In the genomic region with DNA sequence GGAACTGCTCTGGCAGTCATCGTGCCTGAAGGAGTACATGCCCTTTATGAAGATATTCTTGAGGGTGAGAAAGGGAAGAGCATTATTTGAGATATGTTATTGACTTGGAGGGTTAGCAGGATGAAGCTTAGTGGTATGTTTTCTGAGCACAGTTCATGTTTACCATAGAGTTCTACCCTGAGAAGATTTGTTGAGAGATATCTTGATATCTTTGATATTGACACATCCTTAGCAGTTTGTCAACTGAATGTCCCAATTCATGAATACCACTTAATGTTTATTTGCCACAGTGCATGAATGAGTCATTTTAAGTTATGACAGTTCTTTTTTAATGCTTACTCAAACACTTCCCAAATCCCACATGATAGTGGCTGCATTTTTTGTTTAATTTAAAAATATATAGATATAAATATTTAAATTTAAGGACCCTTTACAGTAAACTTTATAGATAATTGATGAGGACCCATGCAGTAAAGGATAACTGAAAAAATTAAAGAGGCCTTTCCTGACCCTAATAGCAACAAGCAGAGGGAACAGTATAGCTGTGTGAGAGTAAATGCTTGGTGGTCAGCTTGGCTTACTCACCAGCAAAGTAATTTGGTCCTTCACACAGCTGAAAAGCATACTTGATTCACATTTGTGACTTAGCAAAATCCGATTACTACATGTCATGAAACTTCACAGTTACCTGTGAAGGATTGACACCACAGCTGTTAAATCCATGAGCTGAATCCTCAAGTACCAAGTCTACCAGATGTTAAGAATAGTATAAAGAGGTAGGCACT, we compare ENCODE assay signal across 15 cellular contexts. TPM values are rescaled to one million over a fixed set of nuclear protein-coding genes. Genes with fewer than 3 reads are reported as not detected.
DNase-seq lines count a peak whose midpoint lies in the region; ATAC-seq and TF ChIP-seq lines count a peak whose summit lies in the region.
"Had no signal": no experiment of that assay in that cellular context is flagged by ENCODE, and none has a peak within 500 bp of the region (broad histone marks: within the 10 kb centered on the region; RNA-seq: fewer than 3 reads in every experiment).

No MANE protein-coding gene starts in this region.

- peaks cover 37% of the 10 kb centered on the region for H3K79me2 ChIP-seq in smooth muscle cell (ENCODE audit: low read depth)

- H3K27ac ChIP-seq in SJSA1 = peak overlapping the region; percentile 46
- H3K27ac ChIP-seq in smooth muscle cell (ENCODE audit: low read depth) = peak overlapping the region; percentile 14
- no peak overlapping the region for H3K27ac ChIP-seq in ovary
- H3K27ac ChIP-seq: epithelial cell of prostate, PC-9 had no signal

- TF ChIP-seq POLR2A in ovary (IDR thresholded peaks at IDR 0.05) = no peak

- no peak overlapping the region for H3K4me2 ChIP-seq in smooth muscle cell
- H3K4me2 ChIP-seq: PC-9 had no signal

- no peak overlapping the region for H3K9ac ChIP-seq in smooth muscle cell (ENCODE audit: low read depth)

- no peak overlapping the region for H2AFZ ChIP-seq in smooth muscle cell (ENCODE audit: low read depth)
- H2AFZ ChIP-seq: PC-9 had no signal

- H3K36me3 ChIP-seq in SJSA1 (peaks cover 24% of the 10 kb centered on the region), smooth muscle cell (ENCODE audit: low read depth) (peaks cover 4% of the 10 kb centered on the region), ovary (no peaks in the 10 kb centered on the region)

- 97% methylated on average over 2 of the region's 2 CpGs for WGBS in smooth muscle cell (ENCODE audit: low lambda C conversion rate)
- 92 to 97% (median 94%) methylated on average over 2 of the region's 2 CpGs for WGBS in ovary, 3 donors

- H3K9me3 ChIP-seq in SJSA1 (replicated peaks) = no peaks in the 10 kb centered on the region
- H3K9me3 ChIP-seq in smooth muscle cell (replicated peaks; ENCODE audit: low read depth) = no peaks in the 10 kb centered on the region
- no peaks in the 10 kb centered on the region for H3K9me3 ChIP-seq in ovary

- H3K4me3 ChIP-seq in SJSA1 (no peak overlapping the region), smooth muscle cell (no peak overlapping the region), ovary (no peak overlapping the region)
- H3K4me3 ChIP-seq: PC-9 had no signal

- H3F3A ChIP-seq in smooth muscle cell (ENCODE audit: low read depth) = no peaks in the 10 kb centered on the region

- no peak for TF ChIP-seq EP300 in ovary (IDR thresholded peaks at IDR 0.05)

- H4K20me1 ChIP-seq in smooth muscle cell (ENCODE audit: low read depth) = peaks cover 77% of the 10 kb centered on the region

- intact Hi-C loops in ovary (cut with DNase I) = no loop called here
- intact Hi-C loops in head of caudate nucleus (cut with DNase I) = no loop called here

- peak; percentile 6 for DNase-seq in GM03348 (ENCODE audit: low spot score)
- DNase-seq in SJSA1 (ENCODE audit: low read depth in 1 of 2, low spot score in 2 of 2) = peak in 1 of 2 experiments; percentile 9
- peak; percentile 7 for DNase-seq in fibroblast of gingiva (ENCODE audit: low read depth)
- DNase-seq in smooth muscle cell (lab: John Stamatoyannopoulos, UW; ENCODE audit: unreplicated experiment) = no peak
- no peak for DNase-seq in ovary
- no peak for DNase-seq in head of caudate nucleus
- no peak for DNase-seq in activated CD8-positive, alpha-beta memory T cell treated with anti-CD3 and anti-CD28 coated beads for 24 hours
- DNase-seq: activated CD4-positive, alpha-beta T cell treated with anti-CD3 and anti-CD28 coated beads, Interleukin-2, amount 10 ng/mL, durations not matched to agents 7 days and 5 days; NCI-H2029; NCI-H226; SHP77 treated with DMSO at 0.1 percent for 48 hours had no signal

- no peak for ATAC-seq in HG02938 (IDR thresholded peaks at IDR 0.05; ENCODE audit: unreplicated experiment)
- ATAC-seq: left lobe of liver had no signal

- H3K27me3 ChIP-seq in SJSA1 (replicated peaks) (no peaks in the 10 kb centered on the region), smooth muscle cell (ENCODE audit: low read depth) (no peaks in the 10 kb centered on the region), ovary (no peaks in the 10 kb centered on the region)

- TF ChIP-seq CTCF in smooth muscle cell (IDR thresholded peaks at IDR 0.05; ENCODE audit: borderline replicate concordance, insufficient read depth, poor library complexity, severe bottlenecking) = no peak
- TF ChIP-seq CTCF in ovary (IDR thresholded peaks at IDR 0.05) = no peak

- H3K4me1 ChIP-seq in SJSA1 (replicated peaks) (peaks cover 11% of the 10 kb centered on the region), smooth muscle cell (ENCODE audit: low read depth) (no peaks in the 10 kb centered on the region), ovary (ENCODE audit: insufficient read depth) (peaks cover 1% of the 10 kb centered on the region)

RNA-seq across cellular contexts. Expression of a gene that starts 25.8 kb away (rescaled TPM):
- 79.3 and 87.5 TPM in 2 replicates for total RNA-seq in SJSA1 (2014; rRNA removed; shearing (Covaris generic))
- total RNA-seq in smooth muscle cell = 106 and 110 TPM in 2 replicates
- 39.9 and 42.8 TPM in 2 replicates for polyA plus RNA-seq in smooth muscle cell
- total RNA-seq in ovary = 10 to 100 TPM; 35.3 to 54.5 (median 40.4) TPM
- 10 to 100 TPM; 15.9 to 49.2 TPM for polyA plus RNA-seq in ovary

RNA-seq across cellular contexts. Expression of a gene that starts 26.2 kb away (rescaled TPM):
- 115 and 150 TPM in 2 replicates for total RNA-seq in SJSA1 (2014; rRNA removed; shearing (Covaris generic))
- 109 and 118 TPM in 2 replicates for total RNA-seq in smooth muscle cell
- 184 and 208 TPM in 2 replicates for polyA plus RNA-seq in smooth muscle cell
- 100 to 1,000 TPM in 5 of 7 donors, 10 to 100 TPM in 2; 64.3 to 206 (median 158) TPM for total RNA-seq in ovary
- 100 to 1,000 TPM; 140 to 173 TPM for polyA plus RNA-seq in ovary

Comparison
In these comparisons a context has a peak if more than half of its experiments do, and no peak if none do; other contexts are left out.
1. DNase-seq: peak in GM03348 (single experiment) and fibroblast of gingiva (single experiment); none in smooth muscle cell (single experiment), ovary (0 of 5), head of caudate nucleus (0 of 42) and activated CD8-positive, alpha-beta memory T cell treated with anti-CD3 and anti-CD28 coated beads for 24 hours (single experiment).
2. H3K27ac ChIP-seq: peak in SJSA1 (single experiment) and smooth muscle cell (single experiment); none in ovary (0 of 2).